ENCODE assay signal across 23 cellular contexts in genomic region chr4:107468812-107469211, GRCh38.
DNase-seq lines count a peak whose midpoint lies in the region; ATAC-seq, FAIRE-seq and TF ChIP-seq lines count a peak whose summit lies in the region.
"Had no signal": no experiment of that assay in that cellular context is flagged by ENCODE, and none has a peak within 500 bp of the region (broad histone marks: within the 10 kb centered on the region; RNA-seq: fewer than 3 reads in every experiment).

No MANE protein-coding gene starts in this region.

- H3K4me2 ChIP-seq in KMS-11: peak overlapping the region; percentile 59

- no peaks in the 10 kb centered on the region for H4K20me1 ChIP-seq in KMS-11 (ENCODE audit: insufficient read depth)

- peaks cover 35% of the 10 kb centered on the region for H3K4me1 ChIP-seq in KMS-11 (ENCODE audit: low read depth, poor library complexity, severe bottlenecking)
- H3K4me1 ChIP-seq in uterus: no peaks in the 10 kb centered on the region
- H3K4me1 ChIP-seq: foreskin keratinocyte, right atrium auricular region, vagina had no signal

- 0 out of 2 replicates have a peak overlapping the region, but pooled peaks have one; percentile 1 for H3K9ac ChIP-seq in KMS-11
- H3K9ac ChIP-seq: GM23248 had no signal

- no peaks in the 10 kb centered on the region for H3K36me3 ChIP-seq in KMS-11 (ENCODE audit: insufficient read depth)
- no peaks in the 10 kb centered on the region for H3K36me3 ChIP-seq in uterus
- H3K36me3 ChIP-seq: ovary, right atrium auricular region, vagina had no signal

- no peak for FAIRE-seq in urothelium cell line (lab: Jason Lieb, UNC)
- FAIRE-seq: kidney had no signal

- H3K27me3 ChIP-seq in KMS-11 (ENCODE audit: insufficient read depth, low read depth) (no peaks in the 10 kb centered on the region), uterus (no peaks in the 10 kb centered on the region)
- H3K27me3 ChIP-seq: ovary, right atrium auricular region, vagina had no signal

- intact Hi-C loops in uterus (cut with DNase I; ENCODE audit: low total_unique reads): no loop called here

- TF ChIP-seq CTCF in KMS-11 (conservative IDR thresholded peaks at IDR 0.05; ENCODE audit: low read depth, low read length) (no peak), uterus (IDR thresholded peaks at IDR 0.05) (no peak)

- H3K79me2 ChIP-seq in KMS-11 (ENCODE audit: insufficient read depth, low read depth): no peaks in the 10 kb centered on the region

- DNase-seq in iris pigment epithelial cell (ENCODE audit: low read depth): peak; percentile 7
- DNase-seq in urothelium cell line (ENCODE audit: low spot score): no peak
- DNase-seq in uterus: no peak
- no peak for DNase-seq in NCI-H1048 (lab: John Stamatoyannopoulos, UW)
- no peak for DNase-seq in NCI-H1436 treated with DMSO at 0.1 percent for 48 hours (lab: John Stamatoyannopoulos, UW)
- DNase-seq: activated CD8-positive, alpha-beta T cell treated with anti-CD3 and anti-CD28 coated beads for 36 hours; activated naive CD4-positive, alpha-beta T cell treated with Interleukin-2 at 50 U/mL for 16 hours; amygdala; foreskin keratinocyte; GM23248; hypothalamus; Karpas-422; kidney; naive thymus-derived CD8-positive, alpha-beta T cell; NCI-H1105 treated with DMSO at 0.1 percent for 48 hours; ovary; T-helper 9 cell had no signal

- peak overlapping the region; percentile 58 for H2AFZ ChIP-seq in KMS-11 (ENCODE audit: low read depth)
- H2AFZ ChIP-seq: GM23248 had no signal

- H3K27ac ChIP-seq in KMS-11: peak overlapping the region; percentile 57
- no peak overlapping the region for H3K27ac ChIP-seq in uterus
- H3K27ac ChIP-seq: foreskin keratinocyte, GM23248, ovary, right atrium auricular region, vagina had no signal

- TF ChIP-seq POLR2A in uterus (IDR thresholded peaks at IDR 0.05): no peak

- H3K4me3 ChIP-seq in KMS-11 (IDR thresholded peaks at IDR 0.05; ENCODE audit: insufficient read depth, low read depth, low read length) (no peak overlapping the region), uterus (no peak overlapping the region)
- H3K4me3 ChIP-seq: GM23248, ovary, right atrium auricular region, vagina had no signal

- ATAC-seq in GM18499 (IDR thresholded peaks at IDR 0.05; ENCODE audit: insufficient read depth, unreplicated experiment) (peak; percentile 77), GM21526 (IDR thresholded peaks at IDR 0.05; ENCODE audit: low FRiP score, unreplicated experiment) (peak; percentile 70)
- ATAC-seq: activated CD8-positive, alpha-beta T cell treated with anti-CD3 and anti-CD28 coated beads for 36 hours; foreskin keratinocyte; naive thymus-derived CD8-positive, alpha-beta T cell; SK-N-SH treated with all-trans-retinoic acid at 6 μM for 48 hours had no signal

- no peaks in the 10 kb centered on the region for H3K9me3 ChIP-seq in uterus
- H3K9me3 ChIP-seq: ovary, right atrium auricular region, vagina had no signal
